In genomic region chr16:58458634-58459343, GRCh38 we compare ENCODE assay signal across 20 cellular contexts. TPM values are rescaled to one million over a fixed set of nuclear protein-coding genes. Genes with fewer than 3 reads are reported as not detected.
DNase-seq lines count a peak whose midpoint lies in the region; ATAC-seq, FAIRE-seq and TF ChIP-seq lines count a peak whose summit lies in the region.
"Had no signal": no experiment of that assay in that cellular context is flagged by ENCODE, and none has a peak within 500 bp of the region (broad histone marks: within the 10 kb centered on the region; RNA-seq: fewer than 3 reads in every experiment).

No MANE protein-coding gene starts in this region.

- H3K4me3 ChIP-seq in Peyer's patch (no peak overlapping the region), transverse colon (no peak overlapping the region)
- H3K4me3 ChIP-seq: cardiac muscle cell, dorsolateral prefrontal cortex, suprapubic skin had no signal

- H3K36me3 ChIP-seq in Peyer's patch, result no peaks in the 10 kb centered on the region
- H3K36me3 ChIP-seq in transverse colon, result no peaks in the 10 kb centered on the region
- H3K36me3 ChIP-seq: cardiac muscle cell, suprapubic skin had no signal

- in situ Hi-C loops in transverse colon (cut with MboI; ENCODE audit: low pct_ligation_motif_present in 1 of 4, low pct_unique_long_range_greater_than_20kb in 1 of 4, low sequenced_read_pairs in 3 of 4), result no loop called here

- no peaks in the 10 kb centered on the region for H3K9me3 Mint-ChIP-seq in activated T-cell treated with anti-CD3 and anti-CD28 coated beads, Interleukin-2, amount 50 U/mL, for 24 hours
- H3K9me3 Mint-ChIP-seq: activated T-cell treated with anti-CD3 and anti-CD28 coated beads, Interleukin-2, amount 50 U/mL, for 4 hours had no signal

- intact Hi-C loops in transverse colon (cut with DNase I; ENCODE audit: low total_unique reads), result no loop called here

- no peak overlapping the region for H3K27ac ChIP-seq in Peyer's patch
- H3K27ac ChIP-seq in transverse colon, result no peak overlapping the region
- H3K27ac ChIP-seq: cardiac muscle cell, HL-60, suprapubic skin had no signal

- peak overlapping the region; percentile 5 for H3K27ac Mint-ChIP-seq in activated T-cell treated with anti-CD3 and anti-CD28 coated beads, Interleukin-2, amount 50 U/mL, for 24 hours
- H3K27ac Mint-ChIP-seq: progenitor cell of endocrine pancreas had no signal

- no peaks in the 10 kb centered on the region for H3K9me3 ChIP-seq in Peyer's patch
- H3K9me3 ChIP-seq in transverse colon, result no peaks in the 10 kb centered on the region
- H3K9me3 ChIP-seq: suprapubic skin had no signal

- peak; percentile 15 for ATAC-seq in GM21786 (IDR thresholded peaks at IDR 0.05; ENCODE audit: unreplicated experiment)

- 73 to 75% methylated on average over 4 to 10 of the region's 10 CpGs for WGBS in transverse colon (ENCODE audit: low coverage in 1 of 2), 2 donors

- no peaks in the 10 kb centered on the region for H3K36me3 Mint-ChIP-seq in activated T-cell treated with anti-CD3 and anti-CD28 coated beads, Interleukin-2, amount 50 U/mL, for 24 hours (ENCODE audit: low read depth)

- no peak for TF ChIP-seq CTCF in Peyer's patch (IDR thresholded peaks at IDR 0.05)
- TF ChIP-seq CTCF in transverse colon (IDR thresholded peaks at IDR 0.05), result no peak

- no peak for FAIRE-seq in RCC 7860 (lab: Jason Lieb, UNC)
- FAIRE-seq: small intestine had no signal

- peaks cover 10% of the 10 kb centered on the region for H3K4me1 Mint-ChIP-seq in activated T-cell treated with anti-CD3 and anti-CD28 coated beads, Interleukin-2, amount 50 U/mL, for 24 hours (ENCODE audit: low read depth)

- no peak for TF ChIP-seq EP300 in transverse colon (IDR thresholded peaks at IDR 0.05; ENCODE audit: low read depth)

- H3K4me3 Mint-ChIP-seq in activated T-cell treated with anti-CD3 and anti-CD28 coated beads, Interleukin-2, amount 50 U/mL, for 24 hours, result no peak overlapping the region
- H3K4me3 Mint-ChIP-seq: activated T-cell treated with anti-CD3 and anti-CD28 coated beads, Interleukin-2, amount 50 U/mL, for 4 hours had no signal

- H3K27me3 Mint-ChIP-seq in activated T-cell treated with anti-CD3 and anti-CD28 coated beads, Interleukin-2, amount 50 U/mL, for 24 hours, result peaks cover 35% of the 10 kb centered on the region

- peaks cover 0 to 7% (median 4%) of the 10 kb centered on the region in 4 donors for H3K4me1 ChIP-seq in Peyer's patch
- H3K4me1 ChIP-seq in transverse colon, result peaks cover 0 to 6% (median 3%) of the 10 kb centered on the region in 4 donors

- no peak for DNase-seq in activated T-cell treated with anti-CD3 and anti-CD28 coated beads, Interleukin-2, amount 50 U/mL, for 24 hours
- no peak for DNase-seq in activated T-cell treated with anti-CD3 and anti-CD28 coated beads, Interleukin-2, amount 50 U/mL, for 1 hour
- DNase-seq in RCC 7860 (ENCODE audit: low spot score), result peak; percentile 37
- DNase-seq in kidney tubule cell (ENCODE audit: low spot score), result peak; percentile 73
- no peak for DNase-seq in Peyer's patch
- no peak for DNase-seq in AG08395 (ENCODE audit: low spot score)
- DNase-seq in transverse colon, result no peak
- DNase-seq: DMS153, GF-D8, MV-4-11, NCI-H2029, NCI-H510A, small intestine had no signal

- TF ChIP-seq POLR2A in Peyer's patch (IDR thresholded peaks at IDR 0.05) (no peak), transverse colon (IDR thresholded peaks at IDR 0.05) (no peak)

- H3K27me3 ChIP-seq in Peyer's patch, result peaks cover 0 to 11% of the 10 kb centered on the region in 2 donors
- H3K27me3 ChIP-seq in transverse colon, result peaks cover 24% of the 10 kb centered on the region

RNA-seq across cellular contexts. Expression of gene NDRG4, which starts 41.2 kb away (rescaled TPM):
- 1 to 10 TPM in 3 of 4 donors, not detected in 1; 2.1 to 7.1 (median 4.9) TPM for total RNA-seq in Peyer's patch
- 10 to 100 TPM in 1 of 4 donors, 1 to 10 TPM in 2, under 1 TPM in 1; 0.60 to 64.7 (median 4.4) TPM for total RNA-seq in transverse colon

RNA-seq across cellular contexts. Expression of gene SETD6, which starts 56.5 kb away (rescaled TPM):
- total RNA-seq in Peyer's patch (10 to 100 TPM; 27.3 to 60.5 (median 34.4) TPM), transverse colon (10 to 100 TPM; 22.1 to 44.8 (median 23.3) TPM)

Comparison
In these comparisons a context has a peak if more than half of its experiments do, and no peak if none do; other contexts are left out.
1. DNase-seq: peak in RCC 7860 (single experiment) and kidney tubule cell (single experiment); none in activated T-cell treated with anti-CD3 and anti-CD28 coated beads, Interleukin-2, amount 50 U/mL, for 24 hours (single experiment), activated T-cell treated with anti-CD3 and anti-CD28 coated beads, Interleukin-2, amount 50 U/mL, for 1 hour (single experiment), Peyer's patch (0 of 3), AG08395 (single experiment) and transverse colon (single experiment).